ENCODE assay signal across 5 cellular contexts in the genomic region with DNA sequence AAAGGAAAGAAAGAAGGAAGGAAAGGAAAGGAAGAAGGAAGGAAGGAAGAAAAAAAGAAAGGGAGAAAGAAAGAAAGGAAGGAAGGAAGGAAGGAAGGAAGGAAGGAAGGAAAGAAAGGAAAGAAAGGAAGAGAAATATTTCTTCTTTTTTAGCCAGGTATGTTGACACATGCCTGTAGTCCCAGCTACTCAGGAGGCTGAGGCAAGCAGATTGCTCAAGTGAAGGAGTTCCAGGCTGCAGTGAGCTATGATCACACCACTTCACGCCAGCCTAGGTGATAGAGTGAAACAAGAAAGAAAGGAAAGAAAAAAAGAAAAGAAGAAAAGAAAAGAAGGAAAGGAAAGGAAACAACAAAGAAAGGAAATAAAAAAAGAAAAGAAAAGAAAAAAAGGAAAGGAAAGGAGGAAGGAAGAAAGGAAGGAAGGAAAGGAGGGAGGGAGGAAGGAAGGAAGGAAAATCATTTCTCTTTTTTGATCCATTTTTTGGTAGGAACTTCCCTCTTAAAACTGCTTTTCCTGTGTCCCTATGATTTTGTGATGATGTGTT.
"Had no signal": no experiment of that assay in that cellular context is flagged by ENCODE, and none has a peak within 500 bp of the region (broad histone marks: within the 10 kb centered on the region; RNA-seq: fewer than 3 reads in every experiment).

No MANE protein-coding gene starts in this region.

- H3K4me1 ChIP-seq: HAP-1 had no signal

- H2AFZ ChIP-seq: GM23248 had no signal

- DNase-seq: GM23248, KG1 had no signal

- H3K36me3 ChIP-seq: HAP-1 had no signal

- H3K27ac ChIP-seq: GM23248 had no signal

- ATAC-seq: HCT116 had no signal

- H3K9me3 ChIP-seq: HAP-1 had no signal

- H3K4me3 Mint-ChIP-seq: IgD-negative memory B cell had no signal

- H3K4me3 ChIP-seq: GM23248, HAP-1 had no signal

- H3K27ac Mint-ChIP-seq: IgD-negative memory B cell had no signal

- H3K4me1 Mint-ChIP-seq: IgD-negative memory B cell had no signal
